8 cellular contexts compared by ENCODE assay signal in the genomic region with DNA sequence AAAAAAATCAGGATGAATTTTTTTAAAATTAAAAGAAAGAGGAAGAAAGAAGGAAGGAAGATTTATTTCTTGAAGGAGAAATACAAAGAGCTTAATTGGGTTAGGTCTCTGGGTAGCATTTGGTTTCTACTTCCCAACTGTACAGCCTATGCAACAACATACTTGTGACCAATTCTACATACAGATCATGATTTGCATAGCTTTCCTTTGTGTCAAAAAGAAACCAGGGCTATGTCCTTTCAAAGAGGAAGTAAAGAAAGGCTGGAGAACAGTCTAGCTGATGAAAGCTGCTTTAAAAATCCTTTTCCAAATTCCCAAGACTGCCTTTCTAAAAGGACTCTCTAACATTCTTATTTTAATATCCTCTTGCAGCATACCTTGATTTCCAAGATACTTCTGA. TPM values are rescaled to one million over a fixed set of nuclear protein-coding genes. Genes with fewer than 3 reads are reported as not detected.
A peak's percentile ranks its signal among the peaks of the same experiment; 100 is the strongest.
DNase-seq lines count a peak whose midpoint lies in the region; ATAC-seq and TF ChIP-seq lines count a peak whose summit lies in the region.

No MANE protein-coding gene starts in this region.

- TF ChIP-seq CTCF in mucosa of descending colon (IDR thresholded peaks at IDR 0.05) (no peak), tibial artery (IDR thresholded peaks at IDR 0.05) (no peak), transverse colon (IDR thresholded peaks at IDR 0.05) (no peak), A673 (conservative IDR thresholded peaks at IDR 0.05; ENCODE audit: low read depth, low read length) (no peak)

- intact Hi-C loops in mucosa of descending colon (cut with DNase I, micrococcal nuclease) (no loop called here), tibial artery (cut with DNase I; ENCODE audit: low total_unique reads) (no loop called here), transverse colon (cut with DNase I; ENCODE audit: low total_unique reads) (no loop called here), A673 (cut with micrococcal nuclease; ENCODE audit: unreplicated experiment) (no loop called here)

- peak; percentile 25 for DNase-seq in M059J (ENCODE audit: low read depth)
- no peak for DNase-seq in mucosa of descending colon
- no peak for DNase-seq in tibial artery
- DNase-seq in transverse colon = no peak
- DNase-seq in A673 (ENCODE audit: low spot score) = no peak
- DNase-seq in NCI-H1048 (lab: John Stamatoyannopoulos, UW) = no peak

- no peak for TF ChIP-seq EP300 in transverse colon (IDR thresholded peaks at IDR 0.05; ENCODE audit: low read depth)

- H3K9me3 ChIP-seq in mucosa of descending colon (no peaks in the 10 kb centered on the region), tibial artery (no peaks in the 10 kb centered on the region), transverse colon (no peaks in the 10 kb centered on the region), A673 (ENCODE audit: low read depth, low read length, poor library complexity, severe bottlenecking) (no peaks in the 10 kb centered on the region)

- POLR2A ChIA-PET in A673 (lab: Charles Lee; ENCODE audit: low non-redundant PET) = interaction anchor here (0.7 kb wide), 1 partner anchor 10 kb away, joined by 4 read pairs; no protein-coding TSS in a partner anchor

- H3K4me1 ChIP-seq in mucosa of descending colon (ENCODE audit: low read depth) (no peaks in the 10 kb centered on the region), tibial artery (no peaks in the 10 kb centered on the region), transverse colon (peaks cover 0 to 18% (median 11%) of the 10 kb centered on the region in 4 donors), A673 (ENCODE audit: insufficient read depth, low read length, poor library complexity, severe bottlenecking) (peaks cover 1% of the 10 kb centered on the region)

- no peak overlapping the region for H3K4me3 ChIP-seq in mucosa of descending colon
- no peak overlapping the region for H3K4me3 ChIP-seq in tibial artery
- no peak overlapping the region for H3K4me3 ChIP-seq in transverse colon
- no peak overlapping the region for H3K4me3 ChIP-seq in A673 (ENCODE audit: low read depth, low read length, poor library complexity, severe bottlenecking)

- no TSS peak for BruUV-seq in A673 (replicated peaks; lab: Mats Ljungman, UMichigan)

- no peaks in the 10 kb centered on the region for H3K27me3 ChIP-seq in tibial artery
- no peaks in the 10 kb centered on the region for H3K27me3 ChIP-seq in transverse colon
- no peaks in the 10 kb centered on the region for H3K27me3 ChIP-seq in A673 (replicated peaks; ENCODE audit: insufficient read depth, low read depth, low read length, poor library complexity)

- in situ Hi-C loops in transverse colon (cut with MboI; ENCODE audit: low pct_ligation_motif_present in 1 of 4, low pct_unique_long_range_greater_than_20kb in 1 of 4, low sequenced_read_pairs in 3 of 4) = no loop called here

- H3K36me3 ChIP-seq in mucosa of descending colon (ENCODE audit: low read depth) (no peaks in the 10 kb centered on the region), tibial artery (peaks cover 0 to 19% (median 11%) of the 10 kb centered on the region in 3 donors), transverse colon (no peaks in the 10 kb centered on the region), A673 (ENCODE audit: insufficient read depth, low read length, poor library complexity, severe bottlenecking) (no peaks in the 10 kb centered on the region)

- CTCF ChIA-PET in A673 (lab: Charles Lee) = no interaction called here

- H3K27ac ChIP-seq in tibial artery (no peak overlapping the region), transverse colon (no peak overlapping the region), A673 (ENCODE audit: low read depth, low read length, poor library complexity, severe bottlenecking) (no peak overlapping the region)

- TF ChIP-seq POLR2A in transverse colon (IDR thresholded peaks at IDR 0.05) = no peak

- ATAC-seq in GM18858 (IDR thresholded peaks at IDR 0.05; ENCODE audit: unreplicated experiment) (peak; percentile 99), HG02588 (IDR thresholded peaks at IDR 0.05; ENCODE audit: unreplicated experiment) (peak; percentile 98), mucosa of descending colon (peak; percentile 57)

RNA-seq across cellular contexts. Expression of a gene that starts 6.1 kb away (rescaled TPM):
- not detected in 2 replicates for total RNA-seq in M059J (2014; rRNA removed; shearing (Covaris generic))
- total RNA-seq in mucosa of descending colon (10 to 100 TPM; 15.7 to 53.3 (median 46.0) TPM), transverse colon (10 to 100 TPM; 20.9 to 87.7 (median 73.2) TPM), A673 (2021) (0.28 and 0.42 TPM in 2 replicates)

RNA-seq across cellular contexts. Expression of a gene that starts 54.2 kb away (rescaled TPM):
- total RNA-seq in M059J (2014; rRNA removed; shearing (Covaris generic)) = 27.9 and 37.7 TPM in 2 replicates
- total RNA-seq in mucosa of descending colon (10 to 100 TPM; 23.0 to 26.5 (median 25.9) TPM), transverse colon (10 to 100 TPM in 3 of 4 donors, 1 to 10 TPM in 1; 8.2 to 23.7 (median 19.9) TPM), A673 (2021) (16.5 and 18.2 TPM in 2 replicates)

RNA-seq across cellular contexts. Expression of a gene that starts 54.4 kb away (rescaled TPM):
- 22.4 and 40.3 TPM in 2 replicates for total RNA-seq in M059J (2014; rRNA removed; shearing (Covaris generic))
- total RNA-seq in mucosa of descending colon (10 to 100 TPM; 11.7 to 13.6 (median 12.0) TPM), transverse colon (10 to 100 TPM in 3 of 4 donors, 1 to 10 TPM in 1; 9.0 to 32.4 (median 14.5) TPM), A673 (2021) (21.7 and 24.3 TPM in 2 replicates)

Comparison
In these comparisons a context has a peak if more than half of its experiments do, and no peak if none do; other contexts are left out.
1. RNA of a gene that starts 6.1 kb away (total RNA-seq): 20.9 to 87.7 TPM in transverse colon and 15.7 to 53.3 TPM in mucosa of descending colon; 0.28 to 0.42 TPM in A673 and not detected in M059J; every median in the first group is over 10 times any median in the second.
2. Peak in every context shown above with its lines, with median percentiles within 50 percentile points of each other: ATAC-seq.